18 cellular contexts compared by ENCODE assay signal in genomic region chr10:96924861-96925260, GRCh38.
DNase-seq lines count a peak whose midpoint lies in the region; ATAC-seq, FAIRE-seq and TF ChIP-seq lines count a peak whose summit lies in the region.
"Had no signal": no experiment of that assay in that cellular context is flagged by ENCODE, and none has a peak within 500 bp of the region (broad histone marks: within the 10 kb centered on the region; RNA-seq: fewer than 3 reads in every experiment).

No MANE protein-coding gene starts in this region.

- CTCF ChIA-PET in Caco-2 (lab: Charles Lee) (no interaction called here), WTC11 (lab: Charles Lee) (no interaction called here)

- H3K4me1 Mint-ChIP-seq in activated naive CD8-positive, alpha-beta T cell treated with anti-CD3 and anti-CD28 coated beads, Interleukin-2, amount 50 U/mL, for 24 hours, result peaks cover 32% of the 10 kb centered on the region
- peaks cover 38% of the 10 kb centered on the region for H3K4me1 Mint-ChIP-seq in activated naive CD8-positive, alpha-beta T cell treated with anti-CD3 and anti-CD28 coated beads for 36 hours
- H3K4me1 Mint-ChIP-seq in Caco-2 (ENCODE audit: low read depth, unreplicated experiment) (no peaks in the 10 kb centered on the region), WTC11 (no peaks in the 10 kb centered on the region)

- H3K9me3 ChIP-seq in Caco-2, result no peaks in the 10 kb centered on the region
- H3K9me3 ChIP-seq: HAP-1 had no signal

- H3K27me3 ChIP-seq in Caco-2 (replicated peaks; ENCODE audit: control insufficient read depth, insufficient read depth, low read length), result no peaks in the 10 kb centered on the region

- H3K4me3 ChIP-seq in Caco-2 (ENCODE audit: low read depth, low read length), result no peak overlapping the region
- H3K4me3 ChIP-seq: GM23248, HAP-1 had no signal

- no peak for DNase-seq in activated naive CD8-positive, alpha-beta T cell treated with anti-CD3 and anti-CD28 coated beads, Interleukin-2, amount 50 U/mL, for 24 hours
- no peak for DNase-seq in activated naive CD8-positive, alpha-beta T cell treated with anti-CD3 and anti-CD28 coated beads for 36 hours
- DNase-seq in Caco-2 (no peak), WTC11 (ENCODE audit: low spot score) (no peak), frontal cortex (ENCODE audit: low spot score in 2 of 2) (no peak), GOT3 (lab: John Stamatoyannopoulos, UW) (no peak)
- DNase-seq: C1 segment of cervical spinal cord; CD4-positive, alpha-beta memory T cell; COR-L47; DMS153; DND-41; GF-D8; GM23248 had no signal

- H3K9me3 Mint-ChIP-seq in activated naive CD8-positive, alpha-beta T cell treated with anti-CD3 and anti-CD28 coated beads, Interleukin-2, amount 50 U/mL, for 24 hours, result no peaks in the 10 kb centered on the region
- peaks cover 6% of the 10 kb centered on the region for H3K9me3 Mint-ChIP-seq in activated naive CD8-positive, alpha-beta T cell treated with anti-CD3 and anti-CD28 coated beads for 36 hours
- H3K9me3 Mint-ChIP-seq in Caco-2 (ENCODE audit: unreplicated experiment) (no peaks in the 10 kb centered on the region), WTC11 (peaks cover 18% of the 10 kb centered on the region)

- FAIRE-seq in frontal cortex (lab: Jason Lieb, UNC), result peak; percentile 26
- FAIRE-seq: GM12891, GM18507 had no signal

- peak overlapping the region; percentile 21 for H3K27ac Mint-ChIP-seq in activated naive CD8-positive, alpha-beta T cell treated with anti-CD3 and anti-CD28 coated beads, Interleukin-2, amount 50 U/mL, for 24 hours
- H3K27ac Mint-ChIP-seq in activated naive CD8-positive, alpha-beta T cell treated with anti-CD3 and anti-CD28 coated beads for 36 hours, result no peak overlapping the region
- H3K27ac Mint-ChIP-seq in Caco-2 (ENCODE audit: unreplicated experiment), result peak overlapping the region; percentile 24
- H3K27ac Mint-ChIP-seq in WTC11, result no peak overlapping the region
- H3K27ac Mint-ChIP-seq: CD4-positive, alpha-beta memory T cell had no signal

- peaks cover 14% of the 10 kb centered on the region for H3K4me1 ChIP-seq in Caco-2

- H3K36me3 Mint-ChIP-seq in activated naive CD8-positive, alpha-beta T cell treated with anti-CD3 and anti-CD28 coated beads, Interleukin-2, amount 50 U/mL, for 24 hours (ENCODE audit: low read depth), result peaks cover 33% of the 10 kb centered on the region
- H3K36me3 Mint-ChIP-seq in activated naive CD8-positive, alpha-beta T cell treated with anti-CD3 and anti-CD28 coated beads for 36 hours, result peaks cover 48% of the 10 kb centered on the region
- H3K36me3 Mint-ChIP-seq in Caco-2 (ENCODE audit: insufficient read depth, unreplicated experiment) (peaks cover 19% of the 10 kb centered on the region), WTC11 (peaks cover 21% of the 10 kb centered on the region)

- intact Hi-C loops in Caco-2 (cut with micrococcal nuclease; ENCODE audit: unreplicated experiment), result no loop called here

- BruUV-seq in Caco-2 (replicated peaks; lab: Mats Ljungman, UMichigan), result no TSS peak

- TF ChIP-seq CTCF in Caco-2 (IDR thresholded peaks at IDR 0.05; ENCODE audit: insufficient read depth in 1 of 2, low read depth in 1 of 2, low read length in 1 of 2, severe bottlenecking in 1 of 2, unreplicated experiment in 1 of 2), result no peak
- TF ChIP-seq CTCF in WTC11 (IDR thresholded peaks at IDR 0.05), result no peak

- no peaks in the 10 kb centered on the region for H3K27me3 Mint-ChIP-seq in activated naive CD8-positive, alpha-beta T cell treated with anti-CD3 and anti-CD28 coated beads, Interleukin-2, amount 50 U/mL, for 24 hours
- H3K27me3 Mint-ChIP-seq in activated naive CD8-positive, alpha-beta T cell treated with anti-CD3 and anti-CD28 coated beads for 36 hours, result no peaks in the 10 kb centered on the region
- H3K27me3 Mint-ChIP-seq in Caco-2 (ENCODE audit: insufficient read depth, unreplicated experiment), result no peaks in the 10 kb centered on the region
- H3K27me3 Mint-ChIP-seq in WTC11 (ENCODE audit: low read depth), result no peaks in the 10 kb centered on the region
- H3K27me3 Mint-ChIP-seq: CD4-positive, alpha-beta memory T cell had no signal

- no peak overlapping the region for H3K4me3 Mint-ChIP-seq in activated naive CD8-positive, alpha-beta T cell treated with anti-CD3 and anti-CD28 coated beads, Interleukin-2, amount 50 U/mL, for 24 hours
- H3K4me3 Mint-ChIP-seq in activated naive CD8-positive, alpha-beta T cell treated with anti-CD3 and anti-CD28 coated beads for 36 hours, result no peak overlapping the region
- H3K4me3 Mint-ChIP-seq in Caco-2 (ENCODE audit: unreplicated experiment) (no peak overlapping the region), WTC11 (no peak overlapping the region)
- H3K4me3 Mint-ChIP-seq: CD4-positive, alpha-beta memory T cell had no signal

- no peak for ATAC-seq in activated naive CD8-positive, alpha-beta T cell treated with anti-CD3 and anti-CD28 coated beads, Interleukin-2, amount 50 U/mL, for 24 hours
- ATAC-seq in WTC11 (no peak), GM21576 (IDR thresholded peaks at IDR 0.05; ENCODE audit: unreplicated experiment) (no peak), GM21825 (IDR thresholded peaks at IDR 0.05; ENCODE audit: unreplicated experiment) (no peak)

- POLR2A ChIA-PET in Caco-2 (lab: Charles Lee) (no interaction called here), WTC11 (lab: Charles Lee) (no interaction called here)

- H3K36me3 ChIP-seq in Caco-2 (ENCODE audit: control insufficient read depth, insufficient read depth, low read length), result peaks cover 2% of the 10 kb centered on the region; the same call in 1 of the 2 replicates

TF ChIP-seq in WTC11, 78 proteins besides CTCF, POLR2A, EP300 and RAD21:
- peak; percentile 36; the same call in 1 of the 2 replicates for TF ChIP-seq HMGA2 (CRISPR knock-in tag; IDR thresholded peaks at IDR 0.05)
- TF ChIP-seq ATF6 (CRISPR knock-in tag; IDR thresholded peaks at IDR 0.05), result no peak

Comparison
In these comparisons a context has a peak if more than half of its experiments do, and no peak if none do; other contexts are left out.
1. H3K27ac Mint-ChIP-seq: peak in activated naive CD8-positive, alpha-beta T cell treated with anti-CD3 and anti-CD28 coated beads, Interleukin-2, amount 50 U/mL, for 24 hours (single experiment) and Caco-2 (single experiment); none in activated naive CD8-positive, alpha-beta T cell treated with anti-CD3 and anti-CD28 coated beads for 36 hours (single experiment) and WTC11 (single experiment).